Comparison of ENCODE assay signal across 14 cellular contexts in the genomic region with DNA sequence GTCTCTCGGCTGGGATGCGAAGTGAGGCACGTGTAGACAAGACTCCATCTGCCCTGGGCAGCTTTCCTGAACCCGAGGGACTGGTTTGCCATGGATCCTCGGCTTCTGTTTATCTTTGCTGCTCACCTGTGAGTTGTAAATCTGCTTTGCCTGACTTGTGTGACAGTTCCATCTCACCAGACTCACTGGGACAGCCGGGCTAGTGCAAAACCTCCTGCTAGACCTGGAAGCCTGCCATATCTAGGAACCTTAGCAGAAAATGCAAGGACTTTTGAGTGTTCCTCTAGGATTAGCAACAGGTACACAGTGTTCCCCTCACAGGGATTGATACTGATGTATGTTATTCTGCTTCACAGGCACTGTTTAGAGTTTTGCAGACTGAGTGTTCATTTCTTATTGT.
DNase-seq lines count a peak whose midpoint lies in the region; ATAC-seq and TF ChIP-seq lines count a peak whose summit lies in the region.
"Had no signal": no experiment of that assay in that cellular context is flagged by ENCODE, and none has a peak within 500 bp of the region (broad histone marks: within the 10 kb centered on the region; RNA-seq: fewer than 3 reads in every experiment).

No MANE protein-coding gene starts in this region.

- H3K36me3 Mint-ChIP-seq in glutamatergic neuron (ENCODE audit: unreplicated experiment): no peaks in the 10 kb centered on the region

- no peaks in the 10 kb centered on the region for H3K9me3 ChIP-seq in stomach smooth muscle (ENCODE audit: control insufficient read depth in 2 of 2, low read length in 2 of 2)
- H3K9me3 ChIP-seq: ascending aorta had no signal

- peaks cover 11% of the 10 kb centered on the region for H3K4me1 Mint-ChIP-seq in glutamatergic neuron (ENCODE audit: low read depth, unreplicated experiment)

- peaks cover 3% of the 10 kb centered on the region for H3K27me3 Mint-ChIP-seq in glutamatergic neuron (ENCODE audit: unreplicated experiment)

- H3K4me3 ChIP-seq in stomach smooth muscle (ENCODE audit: low read length in 2 of 2): no peak overlapping the region
- H3K4me3 ChIP-seq: ascending aorta had no signal

- H3K36me3 ChIP-seq in stomach smooth muscle (ENCODE audit: control insufficient read depth in 2 of 2, insufficient read depth in 2 of 2, low read length in 2 of 2): no peaks in the 10 kb centered on the region
- H3K36me3 ChIP-seq: ascending aorta, WERI-Rb-1 had no signal

- no peak overlapping the region for H3K9ac ChIP-seq in stomach smooth muscle (ENCODE audit: low read length in 2 of 2)

- no peak for ATAC-seq in GM18517 (IDR thresholded peaks at IDR 0.05; ENCODE audit: unreplicated experiment)

- H3K9me3 Mint-ChIP-seq in glutamatergic neuron (ENCODE audit: unreplicated experiment): peaks cover 2% of the 10 kb centered on the region

- peak overlapping the region; percentile 31 for H3K27ac ChIP-seq in stomach smooth muscle (ENCODE audit: low read length)
- H3K27ac ChIP-seq: WERI-Rb-1 had no signal

- H3K4me3 Mint-ChIP-seq in glutamatergic neuron (ENCODE audit: unreplicated experiment): no peak overlapping the region

- no peaks in the 10 kb centered on the region for H3K27me3 ChIP-seq in stomach smooth muscle (ENCODE audit: control insufficient read depth in 1 of 2, insufficient read depth in 2 of 2, low read length in 2 of 2)
- H3K27me3 ChIP-seq: ascending aorta had no signal

- peak overlapping the region; percentile 48 for H3K27ac Mint-ChIP-seq in glutamatergic neuron (ENCODE audit: unreplicated experiment)

- no peak for TF ChIP-seq CTCF in glutamatergic neuron (IDR thresholded peaks at IDR 0.05; ENCODE audit: partially characterized antibody, unreplicated experiment)

- DNase-seq in NCI-H1092 treated with DMSO at 0.1 percent for 48 hours (lab: John Stamatoyannopoulos, UW) (peak; percentile 36), NCI-H1092 (lab: John Stamatoyannopoulos, UW) (no peak), NCI-H526 treated with DMSO at 0.1 percent for 48 hours (lab: John Stamatoyannopoulos, UW) (peak; percentile 27), glutamatergic neuron (no peak), midbrain (lab: John Stamatoyannopoulos, UW) (no peak), kidney tubule cell (ENCODE audit: low spot score) (no peak)
- DNase-seq: activated T-cell treated with anti-CD3 and anti-CD28 coated beads, Interleukin-2, amount 50 U/mL, for 1 hour; effector CD4-positive, alpha-beta T cell; hippocampal formation; NCI-H1694; WERI-Rb-1 had no signal

- peaks cover 9% of the 10 kb centered on the region for H3K4me1 ChIP-seq in stomach smooth muscle (ENCODE audit: control insufficient read depth, insufficient read depth, low read length)

Comparison
In these comparisons a context has a peak if more than half of its experiments do, and no peak if none do; other contexts are left out.
1. DNase-seq: peak in NCI-H1092 treated with DMSO at 0.1 percent for 48 hours (single experiment) and NCI-H526 treated with DMSO at 0.1 percent for 48 hours (single experiment); none in NCI-H1092 (single experiment), glutamatergic neuron (single experiment), midbrain (single experiment) and kidney tubule cell (single experiment).